ENCODE assay signal across 22 cellular contexts in genomic region chr2:220318508-220318907, GRCh38.
A peak's percentile ranks its signal among the peaks of the same experiment; 100 is the strongest.
DNase-seq lines count a peak whose midpoint lies in the region; FAIRE-seq and TF ChIP-seq lines count a peak whose summit lies in the region.
"Had no signal": no experiment of that assay in that cellular context is flagged by ENCODE, and none has a peak within 500 bp of the region (broad histone marks: within the 10 kb centered on the region; RNA-seq: fewer than 3 reads in every experiment).

No MANE protein-coding gene starts in this region.

- no peak overlapping the region for H3K27ac Mint-ChIP-seq in CD8-positive, alpha-beta memory T cell
- H3K27ac Mint-ChIP-seq: CD14-positive monocyte; CD4-positive, alpha-beta memory T cell; CD4-positive, CD25-positive, alpha-beta regulatory T cell had no signal

- FAIRE-seq in HTR-8/SVneo (lab: Jason Lieb, UNC) (peak; percentile 16), urothelium cell line (lab: Jason Lieb, UNC) (peak; percentile 23)
- FAIRE-seq: A204.1, D721Med, G401.6, GM12891, GM19239 had no signal

- no peak overlapping the region for H3K4me3 ChIP-seq in HEK293 (ENCODE audit: low read depth, low read length)
- H3K4me3 ChIP-seq in CD8-positive, alpha-beta memory T cell (ENCODE audit: low read length): no peak overlapping the region
- H3K4me3 ChIP-seq: BLaER1 had no signal

- peaks cover 0 to 2% (median 0%) of the 10 kb centered on the region in 5 donors for H3K9me3 Mint-ChIP-seq in CD8-positive, alpha-beta memory T cell

- no peaks in the 10 kb centered on the region for H3K9me3 ChIP-seq in HEK293 (ENCODE audit: control insufficient read depth, insufficient read depth, low read depth, low read length)
- no peaks in the 10 kb centered on the region for H3K9me3 ChIP-seq in CD8-positive, alpha-beta memory T cell (ENCODE audit: low read length)
- H3K9me3 ChIP-seq: BE2C, BLaER1, Caco-2 had no signal

- no peaks in the 10 kb centered on the region for H3K36me3 ChIP-seq in HEK293 (ENCODE audit: control insufficient read depth in 2 of 2, insufficient read depth in 1 of 2, low read length in 2 of 2)
- H3K36me3 ChIP-seq in CD8-positive, alpha-beta memory T cell (ENCODE audit: insufficient read depth, low read length): no peaks in the 10 kb centered on the region
- H3K36me3 ChIP-seq: BE2C, BLaER1 had no signal

- CTCF ChIA-PET in HEK293 (lab: Yijun Ruan, JAX): no interaction called here
- CTCF ChIA-PET in CD8-positive, alpha-beta memory T cell (lab: Charles Lee): no interaction called here

- DNase-seq in HTR-8/SVneo (ENCODE audit: insufficient read length, low spot score): no peak
- DNase-seq in urothelium cell line (ENCODE audit: low spot score): no peak
- DNase-seq in NCI-H1105 (lab: John Stamatoyannopoulos, UW): no peak
- DNase-seq in CD8-positive, alpha-beta memory T cell: no peak
- DNase-seq: 8988T; ACHN; BE2C; C1 segment of cervical spinal cord; Caco-2; Calu3; CD4-positive, alpha-beta memory T cell; CD4-positive, CD25-positive, alpha-beta regulatory T cell; DMS79 treated with DMSO at 0.1 percent for 48 hours; GF-D8 had no signal

- H3K4me3 Mint-ChIP-seq in CD8-positive, alpha-beta memory T cell: no peak overlapping the region
- H3K4me3 Mint-ChIP-seq: CD14-positive monocyte; CD4-positive, alpha-beta memory T cell; CD4-positive, CD25-positive, alpha-beta regulatory T cell had no signal

- no peaks in the 10 kb centered on the region for H3K36me3 Mint-ChIP-seq in CD8-positive, alpha-beta memory T cell
- H3K36me3 Mint-ChIP-seq: CD14-positive monocyte; CD4-positive, alpha-beta memory T cell; CD4-positive, CD25-positive, alpha-beta regulatory T cell had no signal

- H3K4me1 ChIP-seq in HEK293 (ENCODE audit: control insufficient read depth, insufficient read depth, low read length): no peaks in the 10 kb centered on the region
- H3K4me1 ChIP-seq in CD8-positive, alpha-beta memory T cell (ENCODE audit: insufficient read depth, low read length): no peaks in the 10 kb centered on the region
- H3K4me1 ChIP-seq: BE2C, BLaER1, Caco-2 had no signal

- POLR2A ChIA-PET in HEK293 (lab: Yijun Ruan, JAX): no interaction called here
- POLR2A ChIA-PET in CD8-positive, alpha-beta memory T cell (lab: Charles Lee): no interaction called here

- no peaks in the 10 kb centered on the region for H3K27me3 ChIP-seq in CD8-positive, alpha-beta memory T cell (ENCODE audit: insufficient read depth, low read length, poor library complexity, severe bottlenecking)
- H3K27me3 ChIP-seq: BE2C, BLaER1 had no signal

- H3K27me3 Mint-ChIP-seq in CD8-positive, alpha-beta memory T cell: no peaks in the 10 kb centered on the region
- H3K27me3 Mint-ChIP-seq: CD4-positive, alpha-beta memory T cell; CD4-positive, CD25-positive, alpha-beta regulatory T cell had no signal

- H3K27ac ChIP-seq in HEK293 (ENCODE audit: extremely low read depth, low read depth, low read length): no peak overlapping the region
- no peak overlapping the region for H3K27ac ChIP-seq in CD8-positive, alpha-beta memory T cell (ENCODE audit: low read depth, low read length)
- H3K27ac ChIP-seq: BLaER1 had no signal

- H3K4me1 Mint-ChIP-seq in CD8-positive, alpha-beta memory T cell: no peaks in the 10 kb centered on the region
- H3K4me1 Mint-ChIP-seq: CD14-positive monocyte; CD4-positive, alpha-beta memory T cell; CD4-positive, CD25-positive, alpha-beta regulatory T cell had no signal

- TF ChIP-seq CTCF in HEK293 (tag by site-specific recombination; IDR thresholded peaks at IDR 0.05): no peak

TF ChIP-seq in HEK293, 187 proteins besides CTCF, POLR2A, EP300 and RAD21:
- TF ChIP-seq OSR2 (tag by site-specific recombination; IDR thresholded peaks at IDR 0.05): no peak
- peak; percentile 70; the same call in 1 of the 2 replicates for TF ChIP-seq EGR2 (tag by site-specific recombination; IDR thresholded peaks at IDR 0.05; ENCODE audit: low read depth)
- peak; percentile 79 for TF ChIP-seq ZFHX2 (tag by site-specific recombination; conservative IDR thresholded peaks at IDR 0.05)
